8 cellular contexts compared by ENCODE assay signal in the genomic region with DNA sequence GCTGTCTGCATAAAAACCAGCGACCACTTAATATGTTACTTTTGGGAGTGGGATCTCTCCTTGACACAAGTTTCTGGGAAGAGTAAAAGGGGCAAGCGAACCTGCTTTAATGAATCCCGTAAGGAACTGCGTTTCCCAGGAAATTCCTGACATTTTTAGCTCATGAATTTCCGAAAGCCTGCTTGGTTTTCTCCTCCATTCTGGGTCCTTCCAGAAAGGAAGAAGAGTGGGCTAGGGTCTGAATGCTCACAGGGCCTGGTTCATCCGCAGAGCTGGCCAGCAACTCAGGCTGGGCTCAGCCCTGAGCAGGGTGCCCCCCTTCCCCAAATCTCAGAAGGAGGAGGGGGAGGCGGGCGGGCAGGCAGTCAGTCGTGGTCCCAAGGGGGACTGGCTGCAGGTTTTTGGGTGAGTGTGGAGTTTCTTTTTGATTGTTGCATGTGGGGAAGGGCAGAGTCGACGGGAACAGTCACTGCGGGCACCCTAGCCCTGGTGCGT. TPM values are rescaled to one million over a fixed set of nuclear protein-coding genes. Genes with fewer than 3 reads are reported as not detected.
DNase-seq lines count a peak whose midpoint lies in the region; ATAC-seq, FAIRE-seq and TF ChIP-seq lines count a peak whose summit lies in the region.

No MANE protein-coding gene starts in this region.

- peaks cover 8% of the 10 kb centered on the region for H3F3A ChIP-seq in smooth muscle cell (ENCODE audit: low read depth)

- H3K4me1 ChIP-seq in smooth muscle cell (ENCODE audit: low read depth) = peaks cover 44% of the 10 kb centered on the region

- no peak for TF ChIP-seq POLR2A in GM12891 (IDR thresholded peaks at IDR 0.05; ENCODE audit: low read depth, low read length)

- H4K20me1 ChIP-seq in smooth muscle cell (ENCODE audit: low read depth) = peaks cover 81% of the 10 kb centered on the region

- no peaks in the 10 kb centered on the region for H3K9me3 ChIP-seq in T-helper 17 cell (ENCODE audit: control insufficient read depth, low read length, poor library complexity, severe bottlenecking)
- H3K9me3 ChIP-seq in smooth muscle cell (replicated peaks; ENCODE audit: low read depth) = no peaks in the 10 kb centered on the region

- ATAC-seq in T-helper 17 cell (no peak), HG02970 (IDR thresholded peaks at IDR 0.05; ENCODE audit: low FRiP score, unreplicated experiment) (no peak)

- H3K27ac ChIP-seq in smooth muscle cell (ENCODE audit: low read depth) = no peak overlapping the region

- no peak overlapping the region for H2AFZ ChIP-seq in smooth muscle cell (ENCODE audit: low read depth)

- TF ChIP-seq CTCF in glutamatergic neuron (IDR thresholded peaks at IDR 0.05; ENCODE audit: partially characterized antibody, unreplicated experiment) = no peak
- TF ChIP-seq CTCF in smooth muscle cell (IDR thresholded peaks at IDR 0.05; ENCODE audit: borderline replicate concordance, insufficient read depth, poor library complexity, severe bottlenecking) = no peak

- H3K27ac Mint-ChIP-seq in T-helper 17 cell (peak overlapping the region; percentile 93), glutamatergic neuron (ENCODE audit: unreplicated experiment) (no peak overlapping the region)

- no peaks in the 10 kb centered on the region for H3K36me3 ChIP-seq in smooth muscle cell (ENCODE audit: low read depth)

- peak; percentile 13 for FAIRE-seq in GM12891 (lab: Jason Lieb, UNC)
- no peak for FAIRE-seq in GM19239 (lab: Jason Lieb, UNC)

- no peaks in the 10 kb centered on the region for H3K27me3 Mint-ChIP-seq in T-helper 17 cell
- peaks cover 18% of the 10 kb centered on the region for H3K27me3 Mint-ChIP-seq in glutamatergic neuron (ENCODE audit: unreplicated experiment)

- H3K4me1 Mint-ChIP-seq in T-helper 17 cell = peaks cover 46% of the 10 kb centered on the region
- peaks cover 4% of the 10 kb centered on the region for H3K4me1 Mint-ChIP-seq in glutamatergic neuron (ENCODE audit: low read depth, unreplicated experiment)

- peak overlapping the region; percentile 97 for H3K4me2 ChIP-seq in smooth muscle cell

- peaks cover 7% of the 10 kb centered on the region for H3K9me3 Mint-ChIP-seq in glutamatergic neuron (ENCODE audit: unreplicated experiment)

- WGBS in smooth muscle cell (ENCODE audit: low lambda C conversion rate) = 6% methylated on average over 9 of the region's 13 CpGs

- H3K79me2 ChIP-seq in smooth muscle cell (ENCODE audit: low read depth) = peaks cover 37% of the 10 kb centered on the region

- no peak overlapping the region for H3K9ac ChIP-seq in smooth muscle cell (ENCODE audit: low read depth)

- H3K4me3 ChIP-seq in smooth muscle cell = peak overlapping the region; percentile 83

- DNase-seq in GM12891 (ENCODE audit: insufficient read length, low spot score) (no peak), T-helper 17 cell (no peak), glutamatergic neuron (peak; percentile 33), smooth muscle cell (lab: John Stamatoyannopoulos, UW; ENCODE audit: unreplicated experiment) (no peak), GM19239 (ENCODE audit: insufficient read length, low spot score) (no peak), NCI-H774 (lab: John Stamatoyannopoulos, UW) (no peak), T1000 (lab: John Stamatoyannopoulos, UW) (no peak)

- H3K4me3 Mint-ChIP-seq in T-helper 17 cell (peak overlapping the region; percentile 96), glutamatergic neuron (ENCODE audit: unreplicated experiment) (peak overlapping the region; percentile 84)

- H3K36me3 Mint-ChIP-seq in T-helper 17 cell (ENCODE audit: low read depth) (no peaks in the 10 kb centered on the region), glutamatergic neuron (ENCODE audit: unreplicated experiment) (no peaks in the 10 kb centered on the region)

- peaks cover 51% of the 10 kb centered on the region for H3K27me3 ChIP-seq in smooth muscle cell (ENCODE audit: low read depth)

TF ChIP-seq in GM12891, 5 proteins besides CTCF, POLR2A, EP300 and RAD21:
- TF ChIP-seq PAX5 (IDR thresholded peaks at IDR 0.05; ENCODE audit: insufficient read depth, low read length, severe bottlenecking) (no peak), SPI1 (IDR thresholded peaks at IDR 0.05; ENCODE audit: low read depth, low read length) (no peak), POU2F2 (IDR thresholded peaks at IDR 0.05; ENCODE audit: low read depth, low read length) (no peak), TAF1 (IDR thresholded peaks at IDR 0.05; ENCODE audit: low read depth, low read length) (no peak), POLR2AphosphoS5 (IDR thresholded peaks at IDR 0.05; ENCODE audit: low read depth, low read length) (no peak)

RNA-seq across cellular contexts. Expression of gene PURA, which starts 1.2 kb away (rescaled TPM):
- polyA plus RNA-seq in GM12891 (2012; ENCODE audit: low read depth, missing spikeins) = 2.4 TPM
- total RNA-seq in T-helper 17 cell (10 to 100 TPM in 1 of 2 donors, 1 to 10 TPM in 1; 9.0 to 10.3 TPM), glutamatergic neuron (ENCODE audit: unreplicated experiment) (4.1 TPM), smooth muscle cell (9.4 and 9.8 TPM in 2 replicates)
- polyA plus RNA-seq in smooth muscle cell = 5.2 and 5.9 TPM in 2 replicates

RNA-seq across cellular contexts. Expression of gene IGIP, which starts 13.0 kb away (rescaled TPM):
- 0.82 TPM for polyA plus RNA-seq in GM12891 (2012; ENCODE audit: low read depth, missing spikeins)
- total RNA-seq in T-helper 17 cell (1 to 10 TPM; 3.2 to 3.7 TPM), glutamatergic neuron (ENCODE audit: unreplicated experiment) (0.98 TPM), smooth muscle cell (2.5 and 4.3 TPM in 2 replicates)
- 0.72 and 1.4 TPM in 2 replicates for polyA plus RNA-seq in smooth muscle cell
